ENCODE assay signal across 12 cellular contexts in the genomic region with DNA sequence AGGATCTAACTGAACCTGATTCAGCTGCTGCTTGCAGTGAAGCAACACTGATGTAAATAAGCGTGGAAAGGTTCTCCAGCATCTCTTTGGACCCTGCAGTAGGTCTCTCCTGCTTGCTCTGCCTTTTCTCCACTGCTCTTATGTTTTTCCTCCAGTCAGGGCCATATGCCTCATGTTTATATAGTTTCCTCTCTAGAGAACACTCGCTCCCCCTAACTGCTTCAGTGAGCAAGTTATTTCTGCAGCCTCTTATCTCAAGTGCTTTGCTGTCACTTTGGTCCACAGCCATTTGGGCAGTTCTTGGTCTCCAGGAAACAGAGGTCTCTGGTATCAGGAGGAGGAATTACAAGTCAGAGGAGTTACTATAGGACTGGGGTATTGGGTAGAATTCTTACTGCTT. TPM values are rescaled to one million over a fixed set of nuclear protein-coding genes. Genes with fewer than 3 reads are reported as not detected.
DNase-seq lines count a peak whose midpoint lies in the region; ATAC-seq and TF ChIP-seq lines count a peak whose summit lies in the region.
"Had no signal": no experiment of that assay in that cellular context is flagged by ENCODE, and none has a peak within 500 bp of the region (broad histone marks: within the 10 kb centered on the region; RNA-seq: fewer than 3 reads in every experiment).

No MANE protein-coding gene starts in this region.

- intact Hi-C loops in Right ventricle myocardium superior (cut with DNase I): no loop called here

- H3K4me3 ChIP-seq in Karpas-422 (ENCODE audit: low read length): no peak overlapping the region
- H3K4me3 ChIP-seq: dorsolateral prefrontal cortex had no signal

- DNase-seq in DMS 273 (lab: John Stamatoyannopoulos, UW; ENCODE audit: unreplicated experiment): peak; percentile 100
- peak; percentile 42 for DNase-seq in NCI-H524 treated with DMSO at 0.1 percent for 48 hours (lab: John Stamatoyannopoulos, UW)
- DNase-seq in Right ventricle myocardium superior: no peak
- no peak for DNase-seq in neural crest cell (ENCODE audit: low read depth, low spot score)
- DNase-seq in Karpas-422: no peak
- DNase-seq in foreskin melanocyte: no peak
- DNase-seq in AG08396 (ENCODE audit: low spot score): no peak
- DNase-seq in NK-92 (lab: John Stamatoyannopoulos, UW; ENCODE audit: unreplicated experiment): no peak
- DNase-seq: activated T-cell treated with anti-CD3 and anti-CD28 coated beads, Interleukin-2, amount 50 U/mL, for 1 hour; dorsolateral prefrontal cortex; NCI-H526 treated with DMSO at 0.1 percent for 48 hours had no signal

- no peak overlapping the region for H3K9ac ChIP-seq in Karpas-422 (ENCODE audit: low read length)

- no peaks in the 10 kb centered on the region for H3K36me3 Mint-ChIP-seq in neural crest cell (ENCODE audit: low read depth)

- H3K36me3 ChIP-seq in Karpas-422 (ENCODE audit: insufficient read depth, low read length): no peaks in the 10 kb centered on the region

- no peak for TF ChIP-seq CTCF in neural crest cell (conservative IDR thresholded peaks at IDR 0.05)

- peak overlapping the region; percentile 11 for H3K27ac Mint-ChIP-seq in neural crest cell (ENCODE audit: unreplicated experiment)

- peak overlapping the region; percentile 13 for H3K4me3 Mint-ChIP-seq in neural crest cell

- H2AFZ ChIP-seq in Karpas-422 (ENCODE audit: low read length): no peak overlapping the region

- H3K4me1 Mint-ChIP-seq in neural crest cell: peaks cover 33% of the 10 kb centered on the region

- no peak overlapping the region for H3K4me2 ChIP-seq in Karpas-422 (ENCODE audit: low read depth, low read length, poor library complexity, severe bottlenecking)

- H3K27me3 Mint-ChIP-seq in neural crest cell (ENCODE audit: low read depth): no peaks in the 10 kb centered on the region

- H3K9me2 ChIP-seq in Karpas-422 (replicated peaks; ENCODE audit: insufficient read depth, low read length): no peaks in the 10 kb centered on the region

- H3K9me3 ChIP-seq in Karpas-422 (ENCODE audit: low read length): no peaks in the 10 kb centered on the region

- no peaks in the 10 kb centered on the region for H3K27me3 ChIP-seq in Karpas-422 (ENCODE audit: low read length)
- H3K27me3 ChIP-seq: dorsolateral prefrontal cortex had no signal

- no peaks in the 10 kb centered on the region for H3K9me3 Mint-ChIP-seq in neural crest cell

- H4K20me1 ChIP-seq in Karpas-422 (ENCODE audit: insufficient read depth, low read depth, low read length): no peaks in the 10 kb centered on the region

- H3K27ac ChIP-seq in Karpas-422 (ENCODE audit: low read length): no peak overlapping the region

- peaks cover 23% of the 10 kb centered on the region for H3K4me1 ChIP-seq in Karpas-422 (ENCODE audit: low read length)

- peaks cover 63% of the 10 kb centered on the region for H3K79me2 ChIP-seq in Karpas-422 (ENCODE audit: low read length)

- peak; percentile 82 for ATAC-seq in Right ventricle myocardium superior (ENCODE audit: poor library complexity)

RNA-seq across cellular contexts. Expression of gene PRUNE1, which starts 5.3 kb away (rescaled TPM):
- total RNA-seq in Right ventricle myocardium superior (41.3 TPM), neural crest cell (16.6 and 22.5 TPM in 2 replicates)
- 28.8 and 35.0 TPM in 2 replicates for total RNA-seq in Karpas-422 (2014; rRNA removed; shearing (Covaris generic); ENCODE audit: low replicate concordance)

RNA-seq across cellular contexts. Expression of gene MINDY1, which starts 6.8 kb away (rescaled TPM):
- total RNA-seq in Right ventricle myocardium superior (41.6 TPM), neural crest cell (19.2 and 19.6 TPM in 2 replicates)
- 9.9 and 13.0 TPM in 2 replicates for total RNA-seq in Karpas-422 (2014; rRNA removed; shearing (Covaris generic); ENCODE audit: low replicate concordance)

RNA-seq across cellular contexts. Expression of gene BNIPL, which starts 22.9 kb away (rescaled TPM):
- total RNA-seq in Right ventricle myocardium superior: 0.43 TPM
- 0.79 and 1.1 TPM in 2 replicates for total RNA-seq in neural crest cell
- total RNA-seq in Karpas-422 (2014; rRNA removed; shearing (Covaris generic); ENCODE audit: low replicate concordance): 0.63 and 1.4 TPM in 2 replicates

RNA-seq across cellular contexts. Expression of gene ANXA9, which starts 31.4 kb away (rescaled TPM):
- total RNA-seq in Right ventricle myocardium superior (not detected), neural crest cell (not detected in 2 replicates)
- total RNA-seq in Karpas-422 (2014; rRNA removed; shearing (Covaris generic); ENCODE audit: low replicate concordance): 0.19 and 0.47 TPM in 2 replicates
- total RNA-seq: T-helper 1 cell treated with Interleukin-12 subunit alpha and Interleukin-12 subunit beta and Interleukin-4 antibody, amounts not matched to agents 30 ng/mL and 1 ng/mL, for 36 hours had no signal

RNA-seq across cellular contexts. Expression of gene C1orf56, which starts 34.0 kb away (rescaled TPM):
- total RNA-seq in Right ventricle myocardium superior (7.3 TPM), neural crest cell (6.3 and 8.0 TPM in 2 replicates)
- total RNA-seq in Karpas-422 (2014; rRNA removed; shearing (Covaris generic); ENCODE audit: low replicate concordance): 2.5 and 4.6 TPM in 2 replicates

Comparison
In these comparisons a context has a peak if more than half of its experiments do, and no peak if none do; other contexts are left out.
1. DNase-seq: peak in DMS 273 (single experiment) and NCI-H524 treated with DMSO at 0.1 percent for 48 hours (single experiment); none in Right ventricle myocardium superior (single experiment), neural crest cell (single experiment), Karpas-422 (single experiment), foreskin melanocyte (single experiment), AG08396 (single experiment) and NK-92 (single experiment).